21 cellular contexts compared by ENCODE assay signal in genomic region chr5:54778783-54779182, GRCh38.
"Had no signal": no experiment of that assay in that cellular context is flagged by ENCODE, and none has a peak within 500 bp of the region (broad histone marks: within the 10 kb centered on the region; RNA-seq: fewer than 3 reads in every experiment).

No MANE protein-coding gene starts in this region.

- H3K27ac Mint-ChIP-seq: immature natural killer cell; memory B cell; natural killer cell treated with Interleukin-12 subunit alpha and Interleukin-12 subunit beta and Interleukin-15 and Interleukin-18, amount 100 ng/mL, for 72 hours; stimulated activated memory B cell treated with anti-CD40 and anti-IgM and Interleukin-4, amounts not matched to agents 10 μg/mL and 1 μg/mL and 100 μg/mL, for 72 hours; stimulated activated naive CD8-positive, alpha-beta T cell treated with anti-CD3 and anti-CD28 coated beads, Interleukin-15, Interleukin-2, amounts not matched to agents 100 ng/mL and 50 ng/mL, for 24 hours had no signal

- H3K4me3 ChIP-seq: coronary artery, esophagus muscularis mucosa, lung, prostate gland, sigmoid colon, spleen, suprapubic skin, transverse colon, vagina had no signal

- H3K9me3 ChIP-seq: esophagus muscularis mucosa, prostate gland, sigmoid colon, suprapubic skin, transverse colon, vagina had no signal

- H3K27me3 ChIP-seq: esophagus muscularis mucosa, sigmoid colon, spleen, suprapubic skin, transverse colon, vagina had no signal

- H3K9me3 Mint-ChIP-seq: immature natural killer cell; natural killer cell treated with Interleukin-12 subunit alpha and Interleukin-12 subunit beta and Interleukin-15 and Interleukin-18, amount 100 ng/mL, for 72 hours; stimulated activated naive CD8-positive, alpha-beta T cell treated with anti-CD3 and anti-CD28 coated beads, Interleukin-15, Interleukin-2, amounts not matched to agents 100 ng/mL and 50 ng/mL, for 24 hours had no signal

- H3K36me3 Mint-ChIP-seq: memory B cell had no signal

- H3K36me3 ChIP-seq: esophagus muscularis mucosa, prostate gland, sigmoid colon, spleen, suprapubic skin, transverse colon, vagina had no signal

- ATAC-seq: left lobe of liver; natural killer cell treated with Interleukin-12 subunit alpha and Interleukin-12 subunit beta and Interleukin-15 and Interleukin-18, amount 100 ng/mL, for 72 hours; right cardiac atrium; stimulated activated memory B cell treated with anti-CD40 and anti-IgM and Interleukin-4, amounts not matched to agents 10 μg/mL and 1 μg/mL and 100 μg/mL, for 72 hours had no signal

- DNase-seq: dermis blood vessel endothelial cell; effector memory CD4-positive, alpha-beta T cell; hypothalamus; immature natural killer cell; right cardiac atrium; sigmoid colon; spleen; stimulated activated CD4-positive, alpha-beta T cell treated with anti-CD3 and anti-CD28 coated beads, Interleukin-4, amount 100 ng/mL, for 4 hours; transverse colon had no signal

- H3K27me3 Mint-ChIP-seq: memory B cell had no signal

- H3K27ac ChIP-seq: coronary artery, esophagus muscularis mucosa, prostate gland, sigmoid colon, spleen, suprapubic skin, transverse colon, vagina had no signal

- H3K4me1 ChIP-seq: esophagus muscularis mucosa, prostate gland, sigmoid colon, transverse colon had no signal

- H3K4me3 Mint-ChIP-seq: immature natural killer cell; memory B cell; natural killer cell treated with Interleukin-12 subunit alpha and Interleukin-12 subunit beta and Interleukin-15 and Interleukin-18, amount 100 ng/mL, for 72 hours; neural crest cell; stimulated activated memory B cell treated with anti-CD40 and anti-IgM and Interleukin-4, amounts not matched to agents 10 μg/mL and 1 μg/mL and 100 μg/mL, for 72 hours; stimulated activated naive CD8-positive, alpha-beta T cell treated with anti-CD3 and anti-CD28 coated beads, Interleukin-15, Interleukin-2, amounts not matched to agents 100 ng/mL and 50 ng/mL, for 24 hours had no signal

- H3K4me1 Mint-ChIP-seq: immature natural killer cell, neural crest cell had no signal
